In the genomic region with DNA sequence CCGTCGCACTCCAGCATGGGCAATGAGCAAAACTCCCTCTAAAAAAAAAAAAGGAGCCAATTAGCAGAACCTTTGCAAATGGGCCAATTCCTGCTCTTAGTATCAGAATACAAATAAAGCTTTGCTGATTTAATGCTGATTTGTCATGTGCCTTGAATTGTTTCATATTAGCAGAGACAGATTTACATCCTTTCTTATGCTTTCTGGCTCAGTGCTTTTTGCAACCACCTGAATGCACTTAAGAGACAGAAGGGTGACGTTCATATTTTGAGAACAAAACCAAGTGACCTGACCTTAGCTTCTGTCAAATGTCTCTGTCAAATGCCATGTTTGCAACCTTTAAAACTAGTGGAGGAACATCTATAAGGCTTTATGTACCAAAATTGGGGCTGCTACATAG, we compare ENCODE assay signal across 3 cellular contexts.
A peak's percentile ranks its signal among the peaks of the same experiment; 100 is the strongest.
TF ChIP-seq lines count a peak whose summit lies in the region.

No MANE protein-coding gene starts in this region.

TF ChIP-seq in SK-N-SH treated with all-trans-retinoic acid at 6 μM for 48 hours, 23 proteins besides CTCF, POLR2A, EP300 and RAD21:
- TF ChIP-seq ISL1 (CRISPR knock-in tag; IDR thresholded peaks at IDR 0.05) (peak; percentile 61), TOX (CRISPR knock-in tag; IDR thresholded peaks at IDR 0.05; ENCODE audit: borderline replicate concordance) (no peak)

TF ChIP-seq in SK-N-SH, 30 proteins besides CTCF, POLR2A, EP300 and RAD21:
- no peak for TF ChIP-seq TEAD4 (IDR thresholded peaks at IDR 0.05; ENCODE audit: borderline replicate concordance, insufficient read depth)
- TF ChIP-seq EZH2phosphoT487 (IDR thresholded peaks at IDR 0.05; ENCODE audit: borderline replicate concordance, low read depth), result no peak
- TF ChIP-seq TCF12 (IDR thresholded peaks at IDR 0.05), result no peak
- TF ChIP-seq RFX5 (IDR thresholded peaks at IDR 0.05; ENCODE audit: low read length), result no peak
- no peak for TF ChIP-seq IRF3 (IDR thresholded peaks at IDR 0.05; ENCODE audit: low read depth, low read length)
- no peak for TF ChIP-seq YY1 (IDR thresholded peaks at IDR 0.05; ENCODE audit: low read depth)
- TF ChIP-seq USF1 (IDR thresholded peaks at IDR 0.05; ENCODE audit: borderline replicate concordance, low read depth), result no peak
- no peak for TF ChIP-seq ELF1 (IDR thresholded peaks at IDR 0.05)
- no peak for TF ChIP-seq GABPA (IDR thresholded peaks at IDR 0.05; ENCODE audit: low read depth)
- no peak for TF ChIP-seq MXI1 (IDR thresholded peaks at IDR 0.05; ENCODE audit: low read depth, low read length)
- no peak for TF ChIP-seq NFIC (IDR thresholded peaks at IDR 0.05; ENCODE audit: borderline replicate concordance)
- TF ChIP-seq, protein P1, sequence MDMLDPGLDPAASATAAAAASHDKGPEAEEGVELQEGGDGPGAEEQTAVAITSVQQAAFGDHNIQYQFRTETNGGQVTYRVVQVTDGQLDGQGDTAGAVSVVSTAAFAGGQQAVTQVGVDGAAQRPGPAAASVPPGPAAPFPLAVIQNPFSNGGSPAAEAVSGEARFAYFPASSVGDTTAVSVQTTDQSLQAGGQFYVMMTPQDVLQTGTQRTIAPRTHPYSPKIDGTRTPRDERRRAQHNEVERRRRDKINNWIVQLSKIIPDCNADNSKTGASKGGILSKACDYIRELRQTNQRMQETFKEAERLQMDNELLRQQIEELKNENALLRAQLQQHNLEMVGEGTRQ (IDR thresholded peaks at IDR 0.05; ENCODE audit: borderline replicate concordance, low read depth, low read length), result no peak
- no peak for TF ChIP-seq MEF2A (IDR thresholded peaks at IDR 0.05; ENCODE audit: borderline replicate concordance, low read depth)
- TF ChIP-seq, protein P2, sequence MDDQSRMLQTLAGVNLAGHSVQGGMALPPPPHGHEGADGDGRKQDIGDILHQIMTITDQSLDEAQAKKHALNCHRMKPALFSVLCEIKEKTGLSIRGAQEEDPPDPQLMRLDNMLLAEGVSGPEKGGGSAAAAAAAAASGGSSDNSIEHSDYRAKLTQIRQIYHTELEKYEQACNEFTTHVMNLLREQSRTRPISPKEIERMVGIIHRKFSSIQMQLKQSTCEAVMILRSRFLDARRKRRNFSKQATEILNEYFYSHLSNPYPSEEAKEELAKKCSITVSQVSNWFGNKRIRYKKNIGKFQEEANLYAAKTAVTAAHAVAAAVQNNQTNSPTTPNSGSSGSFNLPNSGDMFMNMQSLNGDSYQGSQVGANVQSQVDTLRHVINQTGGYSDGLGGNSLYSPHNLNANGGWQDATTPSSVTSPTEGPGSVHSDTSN (IDR thresholded peaks at IDR 0.05), result no peak
- TF ChIP-seq RCOR1 (IDR thresholded peaks at IDR 0.05; ENCODE audit: low read length), result no peak
- no peak for TF ChIP-seq RXRA (IDR thresholded peaks at IDR 0.05; ENCODE audit: borderline replicate concordance, low read depth)
- TF ChIP-seq POLR2AphosphoS5 (IDR thresholded peaks at IDR 0.05; ENCODE audit: low read depth, low read length), result no peak
- no peak for TF ChIP-seq GATA2 (CRISPR knock-in tag; IDR thresholded peaks at IDR 0.05)
- TF ChIP-seq TAF1 (IDR thresholded peaks at IDR 0.05; ENCODE audit: borderline replicate concordance, low read depth, low read length), result no peak
- TF ChIP-seq ZBTB33 (IDR thresholded peaks at IDR 0.05; ENCODE audit: borderline replicate concordance, low read depth), result no peak

TF ChIP-seq in HepG2, 621 proteins besides CTCF, POLR2A, EP300 and RAD21:
- TF ChIP-seq MIXL1 (CRISPR knock-in tag; IDR thresholded peaks at IDR 0.05) (no peak), ZNF276 (CRISPR knock-in tag; IDR thresholded peaks at IDR 0.05; ENCODE audit: low read depth) (no peak), SMAD1 (CRISPR knock-in tag; IDR thresholded peaks at IDR 0.05; ENCODE audit: borderline replicate concordance, low read depth) (no peak), HMGA1 (CRISPR knock-in tag; conservative IDR thresholded peaks at IDR 0.05) (no peak), MED1 (CRISPR knock-in tag; IDR thresholded peaks at IDR 0.05) (no peak), RBFOX2 (IDR thresholded peaks at IDR 0.05; ENCODE audit: low read depth, low read length) (no peak)
- TF ChIP-seq, protein P3, sequence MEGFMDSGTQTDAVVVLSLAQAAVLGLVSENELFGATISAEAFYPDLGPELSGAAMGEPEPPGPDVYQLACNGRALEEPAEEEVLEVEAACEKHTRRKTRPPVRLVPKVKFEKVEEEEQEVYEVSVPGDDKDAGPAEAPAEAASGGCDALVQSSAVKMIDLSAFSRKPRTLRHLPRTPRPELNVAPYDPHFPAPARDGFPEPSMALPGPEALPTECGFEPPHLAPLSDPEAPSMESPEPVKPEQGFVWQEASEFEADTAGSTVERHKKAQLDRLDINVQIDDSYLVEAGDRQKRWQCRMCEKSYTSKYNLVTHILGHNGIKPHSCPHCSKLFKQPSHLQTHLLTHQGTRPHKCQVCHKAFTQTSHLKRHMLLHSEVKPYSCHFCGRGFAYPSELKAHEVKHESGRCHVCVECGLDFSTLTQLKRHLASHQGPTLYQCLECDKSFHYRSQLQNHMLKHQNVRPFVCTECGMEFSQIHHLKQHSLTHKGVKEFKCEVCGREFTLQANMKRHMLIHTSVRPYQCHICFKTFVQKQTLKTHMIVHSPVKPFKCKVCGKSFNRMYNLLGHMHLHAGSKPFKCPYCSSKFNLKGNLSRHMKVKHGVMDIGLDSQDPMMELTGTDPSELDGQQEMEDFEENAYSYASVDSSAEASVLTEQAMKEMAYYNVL (CRISPR knock-in tag; IDR thresholded peaks at IDR 0.05; ENCODE audit: borderline replicate concordance), result no peak
- TF ChIP-seq, protein P2 (CRISPR knock-in tag; IDR thresholded peaks at IDR 0.05; ENCODE audit: borderline replicate concordance), result no peak
- TF ChIP-seq, protein P4, sequence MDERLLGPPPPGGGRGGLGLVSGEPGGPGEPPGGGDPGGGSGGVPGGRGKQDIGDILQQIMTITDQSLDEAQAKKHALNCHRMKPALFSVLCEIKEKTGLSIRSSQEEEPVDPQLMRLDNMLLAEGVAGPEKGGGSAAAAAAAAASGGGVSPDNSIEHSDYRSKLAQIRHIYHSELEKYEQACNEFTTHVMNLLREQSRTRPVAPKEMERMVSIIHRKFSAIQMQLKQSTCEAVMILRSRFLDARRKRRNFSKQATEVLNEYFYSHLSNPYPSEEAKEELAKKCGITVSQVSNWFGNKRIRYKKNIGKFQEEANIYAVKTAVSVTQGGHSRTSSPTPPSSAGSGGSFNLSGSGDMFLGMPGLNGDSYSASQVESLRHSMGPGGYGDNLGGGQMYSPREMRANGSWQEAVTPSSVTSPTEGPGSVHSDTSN (CRISPR knock-in tag; IDR thresholded peaks at IDR 0.05), result no peak
- TF ChIP-seq, protein P5, sequence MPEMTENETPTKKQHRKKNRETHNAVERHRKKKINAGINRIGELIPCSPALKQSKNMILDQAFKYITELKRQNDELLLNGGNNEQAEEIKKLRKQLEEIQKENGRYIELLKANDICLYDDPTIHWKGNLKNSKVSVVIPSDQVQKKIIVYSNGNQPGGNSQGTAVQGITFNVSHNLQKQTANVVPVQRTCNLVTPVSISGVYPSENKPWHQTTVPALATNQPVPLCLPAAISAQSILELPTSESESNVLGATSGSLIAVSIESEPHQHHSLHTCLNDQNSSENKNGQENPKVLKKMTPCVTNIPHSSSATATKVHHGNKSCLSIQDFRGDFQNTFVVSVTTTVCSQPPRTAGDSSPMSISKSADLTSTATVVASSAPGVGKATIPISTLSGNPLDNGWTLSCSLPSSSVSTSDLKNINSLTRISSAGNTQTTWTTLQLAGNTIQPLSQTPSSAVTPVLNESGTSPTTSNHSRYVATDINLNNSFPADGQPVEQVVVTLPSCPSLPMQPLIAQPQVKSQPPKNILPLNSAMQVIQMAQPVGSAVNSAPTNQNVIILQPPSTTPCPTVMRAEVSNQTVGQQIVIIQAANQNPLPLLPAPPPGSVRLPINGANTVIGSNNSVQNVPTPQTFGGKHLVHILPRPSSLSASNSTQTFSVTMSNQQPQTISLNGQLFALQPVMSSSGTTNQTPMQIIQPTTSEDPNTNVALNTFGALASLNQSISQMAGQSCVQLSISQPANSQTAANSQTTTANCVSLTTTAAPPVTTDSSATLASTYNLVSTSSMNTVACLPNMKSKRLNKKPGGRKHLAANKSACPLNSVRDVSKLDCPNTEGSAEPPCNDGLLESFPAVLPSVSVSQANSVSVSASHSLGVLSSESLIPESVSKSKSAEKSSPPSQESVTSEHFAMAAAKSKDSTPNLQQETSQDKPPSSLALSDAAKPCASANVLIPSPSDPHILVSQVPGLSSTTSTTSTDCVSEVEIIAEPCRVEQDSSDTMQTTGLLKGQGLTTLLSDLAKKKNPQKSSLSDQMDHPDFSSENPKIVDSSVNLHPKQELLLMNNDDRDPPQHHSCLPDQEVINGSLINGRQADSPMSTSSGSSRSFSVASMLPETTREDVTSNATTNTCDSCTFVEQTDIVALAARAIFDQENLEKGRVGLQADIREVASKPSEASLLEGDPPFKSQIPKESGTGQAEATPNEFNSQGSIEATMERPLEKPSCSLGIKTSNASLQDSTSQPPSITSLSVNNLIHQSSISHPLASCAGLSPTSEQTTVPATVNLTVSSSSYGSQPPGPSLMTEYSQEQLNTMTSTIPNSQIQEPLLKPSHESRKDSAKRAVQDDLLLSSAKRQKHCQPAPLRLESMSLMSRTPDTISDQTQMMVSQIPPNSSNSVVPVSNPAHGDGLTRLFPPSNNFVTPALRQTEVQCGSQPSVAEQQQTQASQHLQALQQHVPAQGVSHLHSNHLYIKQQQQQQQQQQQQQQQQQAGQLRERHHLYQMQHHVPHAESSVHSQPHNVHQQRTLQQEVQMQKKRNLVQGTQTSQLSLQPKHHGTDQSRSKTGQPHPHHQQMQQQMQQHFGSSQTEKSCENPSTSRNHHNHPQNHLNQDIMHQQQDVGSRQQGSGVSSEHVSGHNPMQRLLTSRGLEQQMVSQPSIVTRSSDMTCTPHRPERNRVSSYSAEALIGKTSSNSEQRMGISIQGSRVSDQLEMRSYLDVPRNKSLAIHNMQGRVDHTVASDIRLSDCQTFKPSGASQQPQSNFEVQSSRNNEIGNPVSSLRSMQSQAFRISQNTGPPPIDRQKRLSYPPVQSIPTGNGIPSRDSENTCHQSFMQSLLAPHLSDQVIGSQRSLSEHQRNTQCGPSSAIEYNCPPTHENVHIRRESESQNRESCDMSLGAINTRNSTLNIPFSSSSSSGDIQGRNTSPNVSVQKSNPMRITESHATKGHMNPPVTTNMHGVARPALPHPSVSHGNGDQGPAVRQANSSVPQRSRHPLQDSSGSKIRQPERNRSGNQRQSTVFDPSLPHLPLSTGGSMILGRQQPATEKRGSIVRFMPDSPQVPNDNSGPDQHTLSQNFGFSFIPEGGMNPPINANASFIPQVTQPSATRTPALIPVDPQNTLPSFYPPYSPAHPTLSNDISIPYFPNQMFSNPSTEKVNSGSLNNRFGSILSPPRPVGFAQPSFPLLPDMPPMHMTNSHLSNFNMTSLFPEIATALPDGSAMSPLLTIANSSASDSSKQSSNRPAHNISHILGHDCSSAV (CRISPR knock-in tag; IDR thresholded peaks at IDR 0.05; ENCODE audit: borderline replicate concordance), result no peak
